2 cellular contexts compared by ENCODE assay signal in the genomic region with DNA sequence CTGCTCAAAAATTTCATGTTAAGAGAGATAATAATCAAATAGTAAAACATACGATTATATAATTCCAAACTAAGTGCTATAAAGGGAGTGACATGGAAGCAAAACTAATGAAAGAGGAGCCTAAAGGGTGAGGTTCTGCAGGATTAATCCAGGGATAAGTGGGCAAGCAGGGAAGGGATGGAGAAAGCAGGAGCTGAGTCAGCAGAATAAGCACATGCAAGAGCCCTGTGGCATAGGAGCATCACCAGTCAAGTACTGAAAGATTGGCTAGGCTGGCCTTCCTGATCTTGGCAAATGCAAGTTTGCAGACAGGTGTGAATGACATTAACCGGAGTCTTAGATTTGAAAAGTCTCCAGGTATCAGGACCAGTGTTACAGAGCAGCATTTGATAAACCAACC.
A peak's percentile ranks its signal among the peaks of the same experiment; 100 is the strongest.
TF ChIP-seq lines count a peak whose summit lies in the region.

No MANE protein-coding gene starts in this region.

TF ChIP-seq in GM23338, 12 proteins besides CTCF, POLR2A, EP300 and RAD21:
- no peak for TF ChIP-seq CREB1 (CRISPR knock-in tag; IDR thresholded peaks at IDR 0.05; ENCODE audit: low read depth)
- TF ChIP-seq JUNB (IDR thresholded peaks at IDR 0.05; ENCODE audit: unreplicated experiment): no peak
- no peak for TF ChIP-seq POLR2AphosphoS5 (IDR thresholded peaks at IDR 0.05; ENCODE audit: low read depth)
- no peak for TF ChIP-seq STAT1 (IDR thresholded peaks at IDR 0.05; ENCODE audit: unreplicated experiment)
- TF ChIP-seq EZH2 (IDR thresholded peaks at IDR 0.05; ENCODE audit: low read depth, unreplicated experiment): no peak
- TF ChIP-seq, protein P1, sequence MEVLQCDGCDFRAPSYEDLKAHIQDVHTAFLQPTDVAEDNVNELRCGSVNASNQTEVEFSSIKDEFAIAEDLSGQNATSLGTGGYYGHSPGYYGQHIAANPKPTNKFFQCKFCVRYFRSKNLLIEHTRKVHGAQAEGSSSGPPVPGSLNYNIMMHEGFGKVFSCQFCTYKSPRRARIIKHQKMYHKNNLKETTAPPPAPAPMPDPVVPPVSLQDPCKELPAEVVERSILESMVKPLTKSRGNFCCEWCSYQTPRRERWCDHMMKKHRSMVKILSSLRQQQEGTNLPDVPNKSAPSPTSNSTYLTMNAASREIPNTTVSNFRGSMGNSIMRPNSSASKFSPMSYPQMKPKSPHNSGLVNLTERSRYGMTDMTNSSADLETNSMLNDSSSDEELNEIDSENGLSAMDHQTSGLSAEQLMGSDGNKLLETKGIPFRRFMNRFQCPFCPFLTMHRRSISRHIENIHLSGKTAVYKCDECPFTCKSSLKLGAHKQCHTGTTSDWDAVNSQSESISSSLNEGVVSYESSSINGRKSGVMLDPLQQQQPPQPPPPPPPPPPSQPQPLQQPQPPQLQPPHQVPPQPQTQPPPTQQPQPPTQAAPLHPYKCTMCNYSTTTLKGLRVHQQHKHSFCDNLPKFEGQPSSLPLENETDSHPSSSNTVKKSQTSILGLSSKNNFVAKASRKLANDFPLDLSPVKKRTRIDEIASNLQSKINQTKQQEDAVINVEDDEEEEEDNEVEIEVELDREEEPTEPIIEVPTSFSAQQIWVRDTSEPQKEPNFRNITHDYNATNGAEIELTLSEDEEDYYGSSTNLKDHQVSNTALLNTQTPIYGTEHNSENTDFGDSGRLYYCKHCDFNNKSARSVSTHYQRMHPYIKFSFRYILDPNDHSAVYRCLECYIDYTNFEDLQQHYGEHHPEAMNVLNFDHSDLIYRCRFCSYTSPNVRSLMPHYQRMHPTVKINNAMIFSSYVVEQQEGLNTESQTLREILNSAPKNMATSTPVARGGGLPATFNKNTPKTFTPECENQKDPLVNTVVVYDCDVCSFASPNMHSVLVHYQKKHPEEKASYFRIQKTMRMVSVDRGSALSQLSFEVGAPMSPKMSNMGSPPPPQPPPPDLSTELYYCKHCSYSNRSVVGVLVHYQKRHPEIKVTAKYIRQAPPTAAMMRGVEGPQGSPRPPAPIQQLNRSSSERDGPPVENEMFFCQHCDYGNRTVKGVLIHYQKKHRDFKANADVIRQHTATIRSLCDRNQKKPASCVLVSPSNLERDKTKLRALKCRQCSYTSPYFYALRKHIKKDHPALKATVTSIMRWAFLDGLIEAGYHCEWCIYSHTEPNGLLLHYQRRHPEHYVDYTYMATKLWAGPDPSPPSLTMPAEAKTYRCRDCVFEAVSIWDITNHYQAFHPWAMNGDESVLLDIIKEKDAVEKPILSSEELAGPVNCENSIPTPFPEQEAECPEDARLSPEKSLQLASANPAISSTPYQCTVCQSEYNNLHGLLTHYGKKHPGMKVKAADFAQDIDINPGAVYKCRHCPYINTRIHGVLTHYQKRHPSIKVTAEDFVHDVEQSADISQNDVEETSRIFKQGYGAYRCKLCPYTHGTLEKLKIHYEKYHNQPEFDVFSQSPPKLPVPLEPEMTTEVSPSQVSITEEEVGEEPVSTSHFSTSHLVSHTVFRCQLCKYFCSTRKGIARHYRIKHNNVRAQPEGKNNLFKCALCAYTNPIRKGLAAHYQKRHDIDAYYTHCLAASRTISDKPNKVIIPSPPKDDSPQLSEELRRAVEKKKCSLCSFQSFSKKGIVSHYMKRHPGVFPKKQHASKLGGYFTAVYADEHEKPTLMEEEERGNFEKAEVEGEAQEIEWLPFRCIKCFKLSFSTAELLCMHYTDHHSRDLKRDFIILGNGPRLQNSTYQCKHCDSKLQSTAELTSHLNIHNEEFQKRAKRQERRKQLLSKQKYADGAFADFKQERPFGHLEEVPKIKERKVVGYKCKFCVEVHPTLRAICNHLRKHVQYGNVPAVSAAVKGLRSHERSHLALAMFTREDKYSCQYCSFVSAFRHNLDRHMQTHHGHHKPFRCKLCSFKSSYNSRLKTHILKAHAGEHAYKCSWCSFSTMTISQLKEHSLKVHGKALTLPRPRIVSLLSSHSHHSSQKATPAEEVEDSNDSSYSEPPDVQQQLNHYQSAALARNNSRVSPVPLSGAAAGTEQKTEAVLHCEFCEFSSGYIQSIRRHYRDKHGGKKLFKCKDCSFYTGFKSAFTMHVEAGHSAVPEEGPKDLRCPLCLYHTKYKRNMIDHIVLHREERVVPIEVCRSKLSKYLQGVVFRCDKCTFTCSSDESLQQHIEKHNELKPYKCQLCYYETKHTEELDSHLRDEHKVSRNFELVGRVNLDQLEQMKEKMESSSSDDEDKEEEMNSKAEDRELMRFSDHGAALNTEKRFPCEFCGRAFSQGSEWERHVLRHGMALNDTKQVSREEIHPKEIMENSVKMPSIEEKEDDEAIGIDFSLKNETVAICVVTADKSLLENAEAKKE (CRISPR knock-in tag; IDR thresholded peaks at IDR 0.05): no peak
- TF ChIP-seq, protein P2, sequence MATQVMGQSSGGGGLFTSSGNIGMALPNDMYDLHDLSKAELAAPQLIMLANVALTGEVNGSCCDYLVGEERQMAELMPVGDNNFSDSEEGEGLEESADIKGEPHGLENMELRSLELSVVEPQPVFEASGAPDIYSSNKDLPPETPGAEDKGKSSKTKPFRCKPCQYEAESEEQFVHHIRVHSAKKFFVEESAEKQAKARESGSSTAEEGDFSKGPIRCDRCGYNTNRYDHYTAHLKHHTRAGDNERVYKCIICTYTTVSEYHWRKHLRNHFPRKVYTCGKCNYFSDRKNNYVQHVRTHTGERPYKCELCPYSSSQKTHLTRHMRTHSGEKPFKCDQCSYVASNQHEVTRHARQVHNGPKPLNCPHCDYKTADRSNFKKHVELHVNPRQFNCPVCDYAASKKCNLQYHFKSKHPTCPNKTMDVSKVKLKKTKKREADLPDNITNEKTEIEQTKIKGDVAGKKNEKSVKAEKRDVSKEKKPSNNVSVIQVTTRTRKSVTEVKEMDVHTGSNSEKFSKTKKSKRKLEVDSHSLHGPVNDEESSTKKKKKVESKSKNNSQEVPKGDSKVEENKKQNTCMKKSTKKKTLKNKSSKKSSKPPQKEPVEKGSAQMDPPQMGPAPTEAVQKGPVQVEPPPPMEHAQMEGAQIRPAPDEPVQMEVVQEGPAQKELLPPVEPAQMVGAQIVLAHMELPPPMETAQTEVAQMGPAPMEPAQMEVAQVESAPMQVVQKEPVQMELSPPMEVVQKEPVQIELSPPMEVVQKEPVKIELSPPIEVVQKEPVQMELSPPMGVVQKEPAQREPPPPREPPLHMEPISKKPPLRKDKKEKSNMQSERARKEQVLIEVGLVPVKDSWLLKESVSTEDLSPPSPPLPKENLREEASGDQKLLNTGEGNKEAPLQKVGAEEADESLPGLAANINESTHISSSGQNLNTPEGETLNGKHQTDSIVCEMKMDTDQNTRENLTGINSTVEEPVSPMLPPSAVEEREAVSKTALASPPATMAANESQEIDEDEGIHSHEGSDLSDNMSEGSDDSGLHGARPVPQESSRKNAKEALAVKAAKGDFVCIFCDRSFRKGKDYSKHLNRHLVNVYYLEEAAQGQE (IDR thresholded peaks at IDR 0.05; ENCODE audit: unreplicated experiment): no peak

TF ChIP-seq in H1, 55 proteins besides CTCF, POLR2A, EP300 and RAD21:
- TF ChIP-seq JUND (IDR thresholded peaks at IDR 0.05; ENCODE audit: low read length) (no peak), MAFK (IDR thresholded peaks at IDR 0.05; ENCODE audit: low read depth, low read length) (peak; percentile 78), SIRT6 (IDR thresholded peaks at IDR 0.05; ENCODE audit: low read length) (no peak), SAP30 (IDR thresholded peaks at IDR 0.05; ENCODE audit: insufficient read depth, insufficient replicate concordance, low read length) (no peak)
- TF ChIP-seq, protein P3, sequence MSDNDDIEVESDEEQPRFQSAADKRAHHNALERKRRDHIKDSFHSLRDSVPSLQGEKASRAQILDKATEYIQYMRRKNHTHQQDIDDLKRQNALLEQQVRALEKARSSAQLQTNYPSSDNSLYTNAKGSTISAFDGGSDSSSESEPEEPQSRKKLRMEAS (IDR thresholded peaks at IDR 0.05): no peak
- TF ChIP-seq, protein P4, sequence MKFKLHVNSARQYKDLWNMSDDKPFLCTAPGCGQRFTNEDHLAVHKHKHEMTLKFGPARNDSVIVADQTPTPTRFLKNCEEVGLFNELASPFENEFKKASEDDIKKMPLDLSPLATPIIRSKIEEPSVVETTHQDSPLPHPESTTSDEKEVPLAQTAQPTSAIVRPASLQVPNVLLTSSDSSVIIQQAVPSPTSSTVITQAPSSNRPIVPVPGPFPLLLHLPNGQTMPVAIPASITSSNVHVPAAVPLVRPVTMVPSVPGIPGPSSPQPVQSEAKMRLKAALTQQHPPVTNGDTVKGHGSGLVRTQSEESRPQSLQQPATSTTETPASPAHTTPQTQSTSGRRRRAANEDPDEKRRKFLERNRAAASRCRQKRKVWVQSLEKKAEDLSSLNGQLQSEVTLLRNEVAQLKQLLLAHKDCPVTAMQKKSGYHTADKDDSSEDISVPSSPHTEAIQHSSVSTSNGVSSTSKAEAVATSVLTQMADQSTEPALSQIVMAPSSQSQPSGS (IDR thresholded peaks at IDR 0.05; ENCODE audit: low read length): no peak
